ENCODE assay signal across 16 cellular contexts in the genomic region with DNA sequence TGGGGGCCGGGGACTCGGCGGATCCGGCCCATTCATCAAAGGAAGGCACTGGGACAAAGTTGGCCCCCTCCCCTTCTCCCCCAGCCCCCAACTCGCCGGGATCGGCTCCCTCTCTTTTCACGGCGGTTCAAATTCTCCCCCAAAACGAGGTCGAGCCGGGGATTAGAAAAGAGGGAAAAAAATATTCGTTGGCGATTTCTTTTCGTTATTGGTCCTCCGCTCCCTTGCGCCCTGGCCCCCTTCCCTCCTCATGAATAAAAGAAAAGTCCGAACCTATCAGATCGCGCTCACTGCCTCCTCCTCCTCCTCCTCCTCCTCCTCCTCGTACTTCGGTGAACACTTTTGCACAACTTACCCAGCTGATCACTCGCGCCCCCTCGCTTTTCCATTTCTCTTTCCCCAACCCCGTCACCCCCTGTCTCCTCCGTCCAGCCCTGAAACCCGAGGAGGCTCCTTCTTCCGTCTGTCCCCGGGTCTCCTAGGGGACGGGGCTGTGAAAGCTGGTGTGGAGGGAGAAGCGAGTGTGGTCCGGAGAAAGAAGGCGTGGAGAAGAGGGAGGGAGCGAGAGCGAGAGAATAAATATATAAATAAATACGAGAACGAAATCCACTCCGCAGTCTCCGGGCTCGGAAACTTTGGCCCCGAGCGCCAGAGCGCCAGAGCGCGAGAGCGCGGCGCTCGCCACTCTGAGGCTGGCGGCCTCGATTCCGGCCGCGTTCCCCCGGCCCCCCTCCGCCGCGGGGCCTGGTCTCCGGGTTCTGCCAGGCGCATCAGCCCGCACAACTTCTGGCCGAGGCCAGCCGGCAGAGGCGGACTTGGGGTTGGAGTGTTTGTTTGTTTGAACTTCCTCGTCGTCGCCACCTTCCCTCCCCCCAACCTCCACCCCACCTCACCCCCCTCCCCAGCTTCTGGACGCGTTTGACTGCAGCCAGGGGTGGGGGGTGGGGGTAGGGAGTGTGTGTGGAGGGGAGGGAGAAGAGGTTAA. TPM values are rescaled to one million over a fixed set of nuclear protein-coding genes. Genes with fewer than 3 reads are reported as not detected.
DNase-seq lines count a peak whose midpoint lies in the region; ATAC-seq, FAIRE-seq and TF ChIP-seq lines count a peak whose summit lies in the region.
"Had no signal": no experiment of that assay in that cellular context is flagged by ENCODE, and none has a peak within 500 bp of the region (broad histone marks: within the 10 kb centered on the region; RNA-seq: fewer than 3 reads in every experiment).

Gene PAX7 (plus strand): TSS at position 336 of the 985 bp plus-strand sequence. CDS start 758 bp downstream, outside the sequence.

- peak within 1 kb of the TSS; percentile 14 for H2BK15ac ChIP-seq in mesendoderm (replicated peaks; ENCODE audit: low read depth)

- H3K4ac ChIP-seq in mesendoderm (ENCODE audit: low read depth, low read length): no peak within 1 kb of the TSS

- no peak for ATAC-seq in T-helper 17 cell
- ATAC-seq in stimulated activated naive CD8-positive, alpha-beta T cell treated with anti-CD3 and anti-CD28 coated beads, Interleukin-15, amount 100 ng/mL, for 72 hours: no peak
- ATAC-seq in GM19324 (IDR thresholded peaks at IDR 0.05; ENCODE audit: low FRiP score, unreplicated experiment): no peak

- H2BK120ac ChIP-seq in mesendoderm (ENCODE audit: low read depth, low read length): no peak within 1 kb of the TSS

- peaks cover 16% of the 10 kb centered on the region for H3K4me1 Mint-ChIP-seq in T-helper 17 cell
- peaks cover 43% of the 10 kb centered on the region for H3K4me1 Mint-ChIP-seq in stimulated activated naive CD8-positive, alpha-beta T cell treated with anti-CD3 and anti-CD28 coated beads, Interleukin-15, amount 100 ng/mL, for 72 hours

- peak in 1 of 2 donors; percentile 47 for DNase-seq in cardiac muscle cell (ENCODE audit: low read depth in 1 of 2, low spot score in 1 of 2)
- DNase-seq in cardiac septum (ENCODE audit: low spot score): no peak
- DNase-seq in T-helper 17 cell: no peak
- DNase-seq in mesendoderm: peak; percentile 90
- no peak for DNase-seq in stimulated activated naive CD8-positive, alpha-beta T cell treated with anti-CD3 and anti-CD28 coated beads, Interleukin-15, amount 100 ng/mL, for 72 hours
- DNase-seq in stimulated activated CD4-positive, alpha-beta T cell treated with anti-CD3 and anti-CD28 coated beads, Interleukin-4, amount 100 ng/mL, for 4 hours: no peak
- no peak for DNase-seq in frontal cortex (ENCODE audit: low spot score in 2 of 2)
- DNase-seq: brain microvascular endothelial cell; CD4-positive, CD25-positive, alpha-beta regulatory T cell; erythroblast; KG1; NCI-H2081; OCI-M1 had no signal

- no peak within 1 kb of the TSS for H4K5ac ChIP-seq in mesendoderm (ENCODE audit: low read length)

- no peak within 1 kb of the TSS for H3K23ac ChIP-seq in mesendoderm (ENCODE audit: low read length)

- WGBS in mesendoderm (ENCODE audit: extremely low coverage, insufficient coverage, low lambda C conversion rate): no CpG with 5 or more reads among the region's 70 CpGs

- H2BK5ac ChIP-seq in mesendoderm (ENCODE audit: low read length): no peak within 1 kb of the TSS

- peak within 1 kb of the TSS; percentile 43 for H3K27ac Mint-ChIP-seq in T-helper 17 cell
- H3K27ac Mint-ChIP-seq in stimulated activated naive CD8-positive, alpha-beta T cell treated with anti-CD3 and anti-CD28 coated beads, Interleukin-15, amount 100 ng/mL, for 72 hours: peak within 1 kb of the TSS in 1 of 2 donors; percentile 55

- H3K36me3 ChIP-seq in cardiac muscle cell (no peaks in the 10 kb centered on the region), mesendoderm (ENCODE audit: control insufficient read depth, insufficient read depth, low read length) (no peaks in the 10 kb centered on the region)
- H3K36me3 ChIP-seq: brain microvascular endothelial cell, neutrophil had no signal

- peak within 1 kb of the TSS; percentile 39 for H3K9ac ChIP-seq in mesendoderm (ENCODE audit: low read length)

- H3K27ac ChIP-seq in cardiac muscle cell: no peak within 1 kb of the TSS
- no peak within 1 kb of the TSS for H3K27ac ChIP-seq in mesendoderm (ENCODE audit: low read depth, low read length)
- H3K27ac ChIP-seq: brain microvascular endothelial cell, neutrophil had no signal

- peaks cover 99% of the 10 kb centered on the region for H3K27me3 ChIP-seq in cardiac muscle cell
- H3K27me3 ChIP-seq in mesendoderm (ENCODE audit: insufficient read depth, low read length, poor library complexity): peaks cover 66% of the 10 kb centered on the region

- no peak within 1 kb of the TSS for H2AK5ac ChIP-seq in mesendoderm (ENCODE audit: low read length)

- no peaks in the 10 kb centered on the region for H3K79me1 ChIP-seq in mesendoderm (ENCODE audit: low read length)

- H4K8ac ChIP-seq in mesendoderm (ENCODE audit: low read depth, low read length): no peak within 1 kb of the TSS

- H3K9me3 ChIP-seq in cardiac muscle cell (ENCODE audit: low read depth) (no peaks in the 10 kb centered on the region), T-helper 17 cell (ENCODE audit: control insufficient read depth, low read length, poor library complexity, severe bottlenecking) (no peaks in the 10 kb centered on the region)
- H3K9me3 ChIP-seq: neutrophil had no signal

- H3K27me3 Mint-ChIP-seq in T-helper 17 cell: peaks cover 89% of the 10 kb centered on the region
- H3K27me3 Mint-ChIP-seq in stimulated activated naive CD8-positive, alpha-beta T cell treated with anti-CD3 and anti-CD28 coated beads, Interleukin-15, amount 100 ng/mL, for 72 hours: peaks cover 100% of the 10 kb centered on the region

- H3K56ac ChIP-seq in mesendoderm (ENCODE audit: low read length): peak within 1 kb of the TSS; percentile 50

- H3K9me3 Mint-ChIP-seq in stimulated activated naive CD8-positive, alpha-beta T cell treated with anti-CD3 and anti-CD28 coated beads, Interleukin-15, amount 100 ng/mL, for 72 hours: no peaks in the 10 kb centered on the region

- H3K4me3 Mint-ChIP-seq in T-helper 17 cell: peak within 1 kb of the TSS; percentile 67
- peak within 1 kb of the TSS; percentile 21 to 23 for H3K4me3 Mint-ChIP-seq in stimulated activated naive CD8-positive, alpha-beta T cell treated with anti-CD3 and anti-CD28 coated beads, Interleukin-15, amount 100 ng/mL, for 72 hours

- H3K4me1 ChIP-seq in cardiac muscle cell (ENCODE audit: low read depth): peaks cover 9% of the 10 kb centered on the region
- peaks cover 4% of the 10 kb centered on the region for H3K4me1 ChIP-seq in mesendoderm (ENCODE audit: control insufficient read depth, low read depth, low read length)

- H3K18ac ChIP-seq in mesendoderm (ENCODE audit: low read length): peak within 1 kb of the TSS; percentile 47

- no peaks in the 10 kb centered on the region for H3K79me2 ChIP-seq in mesendoderm (ENCODE audit: control insufficient read depth, insufficient read depth, low read length)

- peak within 1 kb of the TSS; percentile 55 for H3K4me2 ChIP-seq in mesendoderm (ENCODE audit: low read length)

- H3K4me3 ChIP-seq in cardiac muscle cell (peak within 1 kb of the TSS; percentile 18), mesendoderm (ENCODE audit: low read length) (peak within 1 kb of the TSS; percentile 14)

- intact Hi-C loops in cardiac septum (cut with DNase I): no loop called here

- no peak for TF ChIP-seq CTCF in cardiac muscle cell (IDR thresholded peaks at IDR 0.05; ENCODE audit: low read depth, low read length)

- FAIRE-seq in frontal cortex (lab: Jason Lieb, UNC): no peak
- FAIRE-seq: islet of Langerhans had no signal

- H3K36me3 Mint-ChIP-seq in T-helper 17 cell (ENCODE audit: low read depth): peaks cover 21% of the 10 kb centered on the region
- H3K36me3 Mint-ChIP-seq: CD4-positive, CD25-positive, alpha-beta regulatory T cell had no signal

RNA-seq across cellular contexts. Expression of gene PAX7, which starts in this region (rescaled TPM):
- total RNA-seq in cardiac muscle cell (not detected in 2 replicates), cardiac septum (not detected), T-helper 17 cell (not detected), frontal cortex (under 0.01 TPM)
- polyA plus RNA-seq in cardiac muscle cell: not detected in 2 replicates
- polyA plus RNA-seq in mesendoderm (2013, experiment 1 of 2): 0.06 TPM
- polyA plus RNA-seq in mesendoderm (2013, experiment 2 of 2): 0.01 TPM
- total RNA-seq: CD4-positive, CD25-positive, alpha-beta regulatory T cell had no signal
- polyA plus RNA-seq: CD4-positive, CD25-positive, alpha-beta regulatory T cell had no signal
